Comparison of ENCODE assay signal across 17 cellular contexts in genomic region chr10:60376953-60377352, GRCh38.
"Had no signal": no experiment of that assay in that cellular context is flagged by ENCODE, and none has a peak within 500 bp of the region (broad histone marks: within the 10 kb centered on the region; RNA-seq: fewer than 3 reads in every experiment).

No MANE protein-coding gene starts in this region.

- H3K9me3 ChIP-seq: left lung, pancreas, right lobe of liver had no signal

- H3K27me3 ChIP-seq: cardiac muscle cell, foreskin keratinocyte, left lung, pancreas, right lobe of liver, tibial nerve had no signal

- H3K36me3 ChIP-seq: cardiac muscle cell, left lung, pancreas, right lobe of liver, tibial nerve had no signal

- DNase-seq: activated CD4-positive, alpha-beta memory T cell treated with anti-CD3 and anti-CD28 coated beads, Interleukin-2, amount 10 ng/mL, durations not matched to agents 7 days and 5 days; activated CD4-positive, alpha-beta T cell treated with anti-CD3 and anti-CD28 coated beads, Interleukin-2, amount 10 ng/mL, durations not matched to agents 24 days and 14 days; activated effector memory CD4-positive, alpha-beta T cell treated with Interleukin-2 at 50 U/mL for 16 hours; activated naive CD4-positive, alpha-beta T cell treated with anti-CD3 and anti-CD28 coated beads, Interleukin-2, amount 10 ng/mL, durations not matched to agents 7 days and 5 days; activated T-cell treated with anti-CD3 and anti-CD28 coated beads, Interleukin-2, amount 50 U/mL, for 72 hours; amygdala; effector CD8-positive, alpha-beta T cell; foreskin keratinocyte; left lung; naive thymus-derived CD4-positive, alpha-beta T cell; pancreas; right lobe of liver; stimulated activated CD4-positive, alpha-beta T cell treated with anti-CD3 and anti-CD28 coated beads, Interleukin-1b, Interleukin-23, amount 100 ng/mL, for 48 hours had no signal

- H3K4me3 ChIP-seq: cardiac muscle cell, left lung, pancreas, right lobe of liver, skin epidermis, tibial nerve had no signal

- H3K4me1 ChIP-seq: foreskin keratinocyte, left lung, pancreas, right lobe of liver had no signal

- ATAC-seq: activated CD4-positive, CD25-positive, alpha-beta regulatory T cell treated with anti-CD3 and anti-CD28 coated beads, Interleukin-2, amount 50 U/mL, for 24 hours; activated T-cell treated with anti-CD3 and anti-CD28 coated beads, Interleukin-2, amount 50 U/mL, for 72 hours; foreskin keratinocyte; left lung; naive thymus-derived CD4-positive, alpha-beta T cell; pancreas; right lobe of liver had no signal

- H3K27ac ChIP-seq: cardiac muscle cell, foreskin keratinocyte, left lung, pancreas, right lobe of liver, skin epidermis had no signal
